Comparison of ENCODE assay signal across 15 cellular contexts in the genomic region with DNA sequence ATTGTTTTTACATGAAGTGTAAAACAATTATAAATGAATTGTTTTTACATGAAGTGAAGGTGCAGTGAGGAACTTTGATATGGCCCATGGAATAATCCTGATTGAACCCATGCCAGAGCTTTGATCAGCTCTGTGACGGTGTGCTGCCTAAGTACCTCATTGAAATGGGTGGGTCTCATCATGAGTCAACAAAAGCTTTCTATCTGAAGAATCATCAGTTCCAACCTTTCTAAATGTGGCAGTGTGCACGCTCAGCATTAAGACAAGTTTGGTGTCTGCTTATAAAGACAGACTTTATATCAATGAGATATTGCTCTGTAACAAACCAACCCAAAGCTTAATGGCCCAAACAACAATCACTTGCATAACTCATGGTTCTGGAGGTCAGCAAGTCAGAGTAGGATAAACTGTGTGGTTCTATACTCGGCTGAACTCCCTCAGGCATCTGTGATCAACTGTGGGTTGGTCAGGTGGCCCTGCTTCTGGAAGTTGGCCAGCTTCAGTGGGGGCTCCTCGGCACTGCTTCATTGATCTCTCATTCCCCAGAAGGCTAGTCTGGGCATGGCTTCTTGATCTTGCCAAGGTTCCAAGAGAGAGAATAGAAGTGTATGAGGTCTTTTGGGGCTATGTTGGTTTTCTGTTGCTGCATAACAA.
"Had no signal": no experiment of that assay in that cellular context is flagged by ENCODE, and none has a peak within 500 bp of the region (broad histone marks: within the 10 kb centered on the region; RNA-seq: fewer than 3 reads in every experiment).

No MANE protein-coding gene starts in this region.

- H3K4me1 Mint-ChIP-seq: activated naive CD4-positive, alpha-beta T cell treated with anti-CD3 and anti-CD28 coated beads, Interleukin-2, amount 50 U/mL, for 24 hours had no signal

- ATAC-seq: activated CD4-positive, alpha-beta T cell treated with anti-CD3 and anti-CD28 coated beads for 36 hours; activated T-cell treated with anti-CD3 and anti-CD28 coated beads, Interleukin-2, amount 50 U/mL, for 4 hours; psoas muscle; right lobe of liver had no signal

- H3K27me3 Mint-ChIP-seq: activated CD4-positive, alpha-beta memory T cell treated with anti-CD3 and anti-CD28 coated beads, Interleukin-2, amount 10 ng/mL, durations not matched to agents 7 days and 5 days; activated CD4-positive, alpha-beta T cell treated with anti-CD3 and anti-CD28 coated beads for 36 hours; activated naive CD4-positive, alpha-beta T cell treated with anti-CD3 and anti-CD28 coated beads, Interleukin-2, amount 50 U/mL, for 24 hours; stimulated activated naive CD8-positive, alpha-beta T cell treated with anti-CD3 and anti-CD28 coated beads, Interleukin-15, Interleukin-2, amounts not matched to agents 100 ng/mL and 50 ng/mL, for 24 hours; type B pancreatic cell had no signal

- H3K27ac ChIP-seq: adrenal gland, dorsolateral prefrontal cortex, psoas muscle, right lobe of liver, suprapubic skin had no signal

- H3K9me3 ChIP-seq: adrenal gland, psoas muscle, right lobe of liver, suprapubic skin had no signal

- H3K36me3 Mint-ChIP-seq: type B pancreatic cell had no signal

- H3K27ac Mint-ChIP-seq: activated CD4-positive, alpha-beta memory T cell treated with anti-CD3 and anti-CD28 coated beads, Interleukin-2, amount 10 ng/mL, durations not matched to agents 7 days and 5 days; activated CD4-positive, alpha-beta T cell treated with anti-CD3 and anti-CD28 coated beads for 36 hours; activated naive CD4-positive, alpha-beta T cell treated with anti-CD3 and anti-CD28 coated beads, Interleukin-2, amount 50 U/mL, for 24 hours; stimulated activated naive CD8-positive, alpha-beta T cell treated with anti-CD3 and anti-CD28 coated beads, Interleukin-15, Interleukin-2, amounts not matched to agents 100 ng/mL and 50 ng/mL, for 24 hours; type B pancreatic cell had no signal

- DNase-seq: activated CD4-positive, alpha-beta memory T cell treated with anti-CD3 and anti-CD28 coated beads, Interleukin-2, amount 10 ng/mL, durations not matched to agents 7 days and 5 days; activated CD4-positive, alpha-beta T cell treated with anti-CD3 and anti-CD28 coated beads for 36 hours; activated effector memory CD4-positive, alpha-beta T cell treated with Interleukin-2 at 50 U/mL for 16 hours; activated T-cell treated with anti-CD3 and anti-CD28 coated beads, Interleukin-2, amount 50 U/mL, for 4 hours; adrenal gland; dorsolateral prefrontal cortex; foreskin fibroblast; psoas muscle; right lobe of liver; T-helper 1 cell had no signal

- H3K4me3 Mint-ChIP-seq: activated CD4-positive, alpha-beta memory T cell treated with anti-CD3 and anti-CD28 coated beads, Interleukin-2, amount 10 ng/mL, durations not matched to agents 7 days and 5 days; activated CD4-positive, alpha-beta T cell treated with anti-CD3 and anti-CD28 coated beads for 36 hours; activated naive CD4-positive, alpha-beta T cell treated with anti-CD3 and anti-CD28 coated beads, Interleukin-2, amount 50 U/mL, for 24 hours; activated T-cell treated with anti-CD3 and anti-CD28 coated beads, Interleukin-2, amount 50 U/mL, for 4 hours; neural crest cell; stimulated activated naive CD8-positive, alpha-beta T cell treated with anti-CD3 and anti-CD28 coated beads, Interleukin-15, Interleukin-2, amounts not matched to agents 100 ng/mL and 50 ng/mL, for 24 hours; type B pancreatic cell had no signal
